ENCODE assay signal across 8 cellular contexts in genomic region chr15:65638681-65639089, GRCh38. TPM values are rescaled to one million over a fixed set of nuclear protein-coding genes. Genes with fewer than 3 reads are reported as not detected.
DNase-seq lines count a peak whose midpoint lies in the region; ATAC-seq, FAIRE-seq and TF ChIP-seq lines count a peak whose summit lies in the region.

No MANE protein-coding gene starts in this region.

- in situ Hi-C loops in HepG2 (cut with HindIII; ENCODE audit: extremely low pct_ligation_motif_present, low pct_unique_long_range_greater_than_20kb) = loop anchor here (25.0 kb wide), 1 partner anchor 224 kb away; the partner anchor contains the start of gene RAB11A

- H3K9ac ChIP-seq in colonic mucosa (ENCODE audit: low read depth in 2 of 2, low read length in 2 of 2) (peak overlapping the region in 1 of 2 donors; percentile 18), HepG2 (ENCODE audit: insufficient read depth, low read depth, low read length) (no peak overlapping the region)

- TF ChIP-seq CTCF in AG09309 (IDR thresholded peaks at IDR 0.05; ENCODE audit: control insufficient read depth, insufficient read depth, low read depth, low read length, missing control alignments) (peak; percentile 86), GM12872 (IDR thresholded peaks at IDR 0.05; ENCODE audit: insufficient read depth, low read depth, low read length) (peak; percentile 71), colonic mucosa (IDR thresholded peaks at IDR 0.05) (peak; percentile 70), HepG2 (CRISPR knock-in tag; IDR thresholded peaks at IDR 0.05) (peak; percentile 86), testis (IDR thresholded peaks at IDR 0.05) (peak; percentile 72 to 81 (median 77))

- H4K20me1 ChIP-seq in HepG2 (ENCODE audit: insufficient read depth, low read length) = no peaks in the 10 kb centered on the region

- 28% methylated on average over 3 of the region's 3 CpGs for whole genome bisulfite sequencing in HepG2 (ENCODE audit: low lambda C conversion rate)
- WGBS in testis, 2 donors = 23 to 32% methylated on average over 3 of the region's 3 CpGs

- no TSS peak for BruUV-seq in HepG2 (replicated peaks; lab: Mats Ljungman, UMichigan)

- CTCF ChIA-PET in HepG2 (lab: Yijun Ruan, JAX; ENCODE audit: low intra/inter-chr PET ratio, low total read pairs) = interaction anchor here (0.9 to 2.3 kb wide), 2 partner anchors 219 to 649 kb away, joined by 3 to 12 read pairs; no protein-coding TSS in a partner anchor

- no peaks in the 10 kb centered on the region for H3K9me3 ChIP-seq in colonic mucosa
- no peaks in the 10 kb centered on the region for H3K9me3 ChIP-seq in HepG2 (ENCODE audit: low read length)
- no peaks in the 10 kb centered on the region for H3K9me3 ChIP-seq in testis

- H3K27ac ChIP-seq in colonic mucosa (no peak overlapping the region), HepG2 (ENCODE audit: extremely low read length, insufficient read depth, low read length) (no peak overlapping the region), testis (no peak overlapping the region)

- H3K4me1 ChIP-seq in colonic mucosa (no peaks in the 10 kb centered on the region), HepG2 (ENCODE audit: insufficient read depth, low read length) (peaks cover 5% of the 10 kb centered on the region; the same call in 1 of the 2 replicates), testis (peaks cover 4% of the 10 kb centered on the region)

- no peak overlapping the region for H3K4me3 ChIP-seq in AG09309 (ENCODE audit: control insufficient read depth, low read depth, low read length)
- H3K4me3 ChIP-seq in colonic mucosa = no peak overlapping the region
- H3K4me3 ChIP-seq in HepG2 (replicated peaks in 1 of 3; ENCODE audit: insufficient read depth in 1 of 3, low read depth in 2 of 3, low read length in 3 of 3) = no peak overlapping the region
- H3K4me3 ChIP-seq in testis = no peak overlapping the region

- H3K36me3 ChIP-seq in colonic mucosa (no peaks in the 10 kb centered on the region), HepG2 (replicated peaks in 1 of 2; ENCODE audit: control insufficient read depth in 1 of 2, insufficient read depth in 2 of 2, low read length in 2 of 2) (no peaks in the 10 kb centered on the region), testis (ENCODE audit: low read depth, missing control alignments) (no peaks in the 10 kb centered on the region)

- no peaks in the 10 kb centered on the region for H3K79me2 ChIP-seq in HepG2 (ENCODE audit: insufficient read depth, low read length)

- H3K27me3 ChIP-seq in colonic mucosa = no peaks in the 10 kb centered on the region
- H3K27me3 ChIP-seq in HepG2 (ENCODE audit: control insufficient read depth in 1 of 2, insufficient read depth in 2 of 2, low read length in 2 of 2) = no peaks in the 10 kb centered on the region; a peak in 1 of 5 replicates
- no peaks in the 10 kb centered on the region for H3K27me3 ChIP-seq in testis

- peak; percentile 55 for DNase-seq in AG09309 (ENCODE audit: low read depth)
- peak; percentile 37 for DNase-seq in NCI-H1417 treated with DMSO at 0.1 percent for 48 hours (lab: John Stamatoyannopoulos, UW)
- DNase-seq in SKM-1 (lab: John Stamatoyannopoulos, UW; ENCODE audit: unreplicated experiment) = peak; percentile 70
- DNase-seq in colonic mucosa = peak; percentile 54
- DNase-seq in HepG2 (ENCODE audit: low spot score) = peak; percentile 57
- peak; percentile 32 for DNase-seq in testis

- no peak overlapping the region for H2AFZ ChIP-seq in HepG2 (ENCODE audit: low read length)

- POLR2A ChIA-PET in HepG2 (lab: Yijun Ruan, JAX) = interaction anchor here (1.3 kb wide), 1 partner anchor 28 kb away, joined by 4 read pairs; the partner anchor contains the start of gene INTS14

- TF ChIP-seq EP300 in HepG2 (IDR thresholded peaks at IDR 0.05; ENCODE audit: low read depth in 2 of 2, low read length in 2 of 2) = no peak
- TF ChIP-seq EP300 in HepG2 (CRISPR knock-in tag; IDR thresholded peaks at IDR 0.05; ENCODE audit: borderline replicate concordance) = no peak

- ATAC-seq in HepG2 (peak; percentile 54), HG02759 (IDR thresholded peaks at IDR 0.05; ENCODE audit: unreplicated experiment) (no peak)

- no peak overlapping the region for H3K4me2 ChIP-seq in HepG2 (ENCODE audit: low read depth, low read length)

- intact Hi-C loops in colonic mucosa (cut with DNase I) = loop anchor here (2.0 kb wide), 1 partner anchor 218 kb away; no protein-coding TSS in a partner anchor
- intact Hi-C loops in HepG2 (cut with micrococcal nuclease; ENCODE audit: unreplicated experiment) = loop anchor here (2.0 kb wide), 2 partner anchors 196 to 218 kb away; no protein-coding TSS in a partner anchor
- intact Hi-C loops in testis (cut with DNase I; ENCODE audit: low total_unique reads) = no loop called here

- peak; percentile 88 for FAIRE-seq in HepG2 (lab: Jason Lieb, UNC)

- peak; percentile 56 for TF ChIP-seq RAD21 in HepG2 (CRISPR knock-in tag; IDR thresholded peaks at IDR 0.05)

- TF ChIP-seq POLR2A in HepG2 (IDR thresholded peaks at IDR 0.05; ENCODE audit: insufficient read depth in 1 of 2, low read depth in 2 of 2, low read length in 2 of 2) (no peak), testis (IDR thresholded peaks at IDR 0.05) (no peak)

TF ChIP-seq in HepG2, 621 proteins besides CTCF, POLR2A, EP300 and RAD21 (continues in another document):
- TF ChIP-seq POLR2G (IDR thresholded peaks at IDR 0.05; ENCODE audit: low read depth, low read length) = no peak
- no peak for TF ChIP-seq ZSCAN9 (CRISPR knock-in tag; IDR thresholded peaks at IDR 0.05; ENCODE audit: borderline replicate concordance)
- peak; percentile 54; the same call in 1 of the 2 replicates for TF ChIP-seq SMC3 (IDR thresholded peaks at IDR 0.05; ENCODE audit: low read length)
- TF ChIP-seq ZBTB7A (CRISPR knock-in tag; IDR thresholded peaks at IDR 0.05) = no peak
- peak; percentile 37; the same call in 1 of the 2 replicates for TF ChIP-seq ELF3 (CRISPR knock-in tag; IDR thresholded peaks at IDR 0.05)
- peak; percentile 100 for TF ChIP-seq ZNF263 (CRISPR knock-in tag; IDR thresholded peaks at IDR 0.05)
- no peak for TF ChIP-seq ZNF790 (CRISPR knock-in tag; IDR thresholded peaks at IDR 0.05; ENCODE audit: borderline replicate concordance)

RNA-seq across cellular contexts. Expression of gene SLC24A1, which starts 16.9 kb away (rescaled TPM):
- total RNA-seq in colonic mucosa (1 to 10 TPM; 5.5 to 7.1 TPM), HepG2 (2016; rRNA removed; fragmentation: Illumina TruSeq; extraction: Trizol) (6.8 and 8.3 TPM in 2 replicates), testis (10 to 100 TPM; 16.9 to 24.3 TPM)
- 6.6 and 9.0 TPM in 2 replicates for total RNA-seq in HepG2 (2016; cell fraction: cytosol; rRNA removed; fragmentation: Illumina TruSeq; extraction: Trizol; ENCODE audit: low read depth)
- total RNA-seq in HepG2 (2016; cell fraction: insoluble cytoplasmic fraction; rRNA removed; fragmentation: Illumina TruSeq; extraction: Trizol) = 7.0 and 8.5 TPM in 2 replicates
- 3.9 and 5.4 TPM in 2 replicates for total RNA-seq in HepG2 (2016; cell fraction: membrane; rRNA removed; fragmentation: Illumina TruSeq; extraction: Trizol)
- total RNA-seq in HepG2 (2016; cell fraction: nucleus; rRNA removed; fragmentation: Illumina TruSeq; extraction: Trizol) = 9.5 and 9.6 TPM in 2 replicates
- polyA plus RNA-seq in HepG2 (2011; rRNA removed) (4.8 and 5.9 TPM in 2 replicates), testis (ENCODE audit: insufficient read depth, low read depth, low replicate concordance) (13.4 TPM)
- polyA plus RNA-seq in HepG2 (2011; cell fraction: cytosol; rRNA removed) = 3.8 and 3.9 TPM in 2 replicates
- 5.0 and 5.5 TPM in 2 replicates for polyA plus RNA-seq in HepG2 (2011; cell fraction: nucleus; rRNA removed)
- 5.3 and 9.8 TPM in 2 replicates for polyA plus RNA-seq in HepG2 (2012)
- polyA plus RNA-seq in HepG2 (2016; cell fraction: cytosol; fragmentation: Illumina TruSeq; extraction: Trizol; ENCODE audit: low read depth) = 0.87 and 0.99 TPM in 2 replicates
- polyA plus RNA-seq in HepG2 (2016; cell fraction: insoluble cytoplasmic fraction; fragmentation: Illumina TruSeq; extraction: Trizol; ENCODE audit: low read depth) = 6.5 and 6.9 TPM in 2 replicates
- polyA plus RNA-seq in HepG2 (2016; cell fraction: membrane; fragmentation: Illumina TruSeq; extraction: Trizol; ENCODE audit: low read depth) = 1.4 and 2.0 TPM in 2 replicates
- 10.2 and 12.9 TPM in 2 replicates for polyA plus RNA-seq in HepG2 (2016; cell fraction: nucleus; fragmentation: Illumina TruSeq; extraction: Trizol; ENCODE audit: insufficient read depth, low read depth)
- polyA minus RNA-seq in HepG2 (2011; rRNA and poly(A)+ RNA removed; ENCODE audit: low replicate concordance) = 6.8 and 24.1 TPM in 2 replicates
- 7.3 and 7.8 TPM in 2 replicates for polyA minus RNA-seq in HepG2 (2011; cell fraction: cytosol; rRNA and poly(A)+ RNA removed)
- 12.4 and 12.7 TPM in 2 replicates for polyA minus RNA-seq in HepG2 (2011; cell fraction: nucleus; rRNA and poly(A)+ RNA removed)

RNA-seq across cellular contexts. Expression of gene INTS14, which starts 27.8 kb away (rescaled TPM):
- total RNA-seq in colonic mucosa = 10 to 100 TPM; 37.2 to 41.1 TPM
- total RNA-seq in HepG2 (2016; rRNA removed; fragmentation: Illumina TruSeq; extraction: Trizol) = 52.0 and 57.8 TPM in 2 replicates
- total RNA-seq in HepG2 (2016; cell fraction: cytosol; rRNA removed; fragmentation: Illumina TruSeq; extraction: Trizol; ENCODE audit: low read depth) = 17.0 and 20.8 TPM in 2 replicates
- 51.9 and 56.4 TPM in 2 replicates for total RNA-seq in HepG2 (2016; cell fraction: insoluble cytoplasmic fraction; rRNA removed; fragmentation: Illumina TruSeq; extraction: Trizol)
- total RNA-seq in HepG2 (2016; cell fraction: membrane; rRNA removed; fragmentation: Illumina TruSeq; extraction: Trizol) = 49.9 and 57.9 TPM in 2 replicates
- 46.7 and 47.9 TPM in 2 replicates for total RNA-seq in HepG2 (2016; cell fraction: nucleus; rRNA removed; fragmentation: Illumina TruSeq; extraction: Trizol)
- 32.9 and 41.4 TPM in 2 replicates for polyA plus RNA-seq in HepG2 (2011; rRNA removed)
- polyA plus RNA-seq in HepG2 (2011; cell fraction: cytosol; rRNA removed) = 33.9 and 35.7 TPM in 2 replicates
- 38.0 and 47.8 TPM in 2 replicates for polyA plus RNA-seq in HepG2 (2011; cell fraction: nucleus; rRNA removed)
- 19.7 and 28.3 TPM in 2 replicates for polyA plus RNA-seq in HepG2 (2012)
- 17.3 and 20.3 TPM in 2 replicates for polyA plus RNA-seq in HepG2 (2016; cell fraction: cytosol; fragmentation: Illumina TruSeq; extraction: Trizol; ENCODE audit: low read depth)
- 50.5 and 52.9 TPM in 2 replicates for polyA plus RNA-seq in HepG2 (2016; cell fraction: insoluble cytoplasmic fraction; fragmentation: Illumina TruSeq; extraction: Trizol; ENCODE audit: low read depth)
- polyA plus RNA-seq in HepG2 (2016; cell fraction: membrane; fragmentation: Illumina TruSeq; extraction: Trizol; ENCODE audit: low read depth) = 34.9 and 41.5 TPM in 2 replicates
- polyA plus RNA-seq in HepG2 (2016; cell fraction: nucleus; fragmentation: Illumina TruSeq; extraction: Trizol; ENCODE audit: insufficient read depth, low read depth) = 61.6 and 62.0 TPM in 2 replicates
- polyA minus RNA-seq in HepG2 (2011; rRNA and poly(A)+ RNA removed; ENCODE audit: low replicate concordance) = 35.4 and 83.9 TPM in 2 replicates
- 26.2 and 26.6 TPM in 2 replicates for polyA minus RNA-seq in HepG2 (2011; cell fraction: cytosol; rRNA and poly(A)+ RNA removed)
- polyA minus RNA-seq in HepG2 (2011; cell fraction: nucleus; rRNA and poly(A)+ RNA removed) = 66.4 and 78.2 TPM in 2 replicates
- 10 to 100 TPM; 65.7 to 71.0 TPM for total RNA-seq in testis
- polyA plus RNA-seq in testis (ENCODE audit: insufficient read depth, low read depth, low replicate concordance) = 41.7 TPM
